Comparison of ENCODE assay signal across 18 cellular contexts in genomic region chr18:3332376-3332775, GRCh38.
"Had no signal": no experiment of that assay in that cellular context is flagged by ENCODE, and none has a peak within 500 bp of the region (broad histone marks: within the 10 kb centered on the region; RNA-seq: fewer than 3 reads in every experiment).

No MANE protein-coding gene starts in this region.

- H3K9me3 ChIP-seq: adrenal gland, gastrocnemius medialis, left lung, pancreas, thyroid gland, uterus had no signal

- H3K36me3 ChIP-seq: adrenal gland, gastrocnemius medialis, left lung, pancreas, thyroid gland, uterus had no signal

- DNase-seq: activated CD4-positive, alpha-beta T cell treated with anti-CD3 and anti-CD28 coated beads for 36 hours; activated CD8-positive, alpha-beta T cell treated with anti-CD3 and anti-CD28 coated beads for 36 hours; activated effector memory CD4-positive, alpha-beta T cell treated with Interleukin-2 at 50 U/mL for 16 hours; activated naive CD4-positive, alpha-beta T cell treated with anti-CD3 and anti-CD28 coated beads, Interleukin-2, amount 50 U/mL, for 16 hours; activated T-cell treated with anti-CD3 and anti-CD28 coated beads, Interleukin-2, amount 50 U/mL, for 4 hours; adrenal gland; cerebellar nuclear complex; dermis blood vessel endothelial cell; erythroblast; gastrocnemius medialis; left lung; mammary epithelial cell; naive thymus-derived CD8-positive, alpha-beta T cell; pancreas; stimulated activated CD4-positive, alpha-beta T cell treated with anti-CD3 and anti-CD28 coated beads, Interleukin-1b, Interleukin-23, amount 100 ng/mL, for 48 hours; T-helper 17 cell; thyroid gland; uterus had no signal

- H3K4me3 ChIP-seq: adrenal gland, gastrocnemius medialis, left lung, pancreas, thyroid gland, uterus had no signal

- H3K27ac ChIP-seq: adrenal gland, gastrocnemius medialis, left lung, pancreas, thyroid gland, uterus had no signal

- H3K4me1 ChIP-seq: adrenal gland, gastrocnemius medialis, left lung, pancreas, uterus had no signal

- H3K27me3 ChIP-seq: adrenal gland, gastrocnemius medialis, left lung, pancreas, thyroid gland, uterus had no signal
